22 cellular contexts compared by ENCODE assay signal in genomic region chr20:11791316-11792228, GRCh38.
DNase-seq lines count a peak whose midpoint lies in the region; ATAC-seq, FAIRE-seq and TF ChIP-seq lines count a peak whose summit lies in the region.
"Had no signal": no experiment of that assay in that cellular context is flagged by ENCODE, and none has a peak within 500 bp of the region (broad histone marks: within the 10 kb centered on the region; RNA-seq: fewer than 3 reads in every experiment).

No MANE protein-coding gene starts in this region.

- peak overlapping the region; percentile 26 for H3K27ac ChIP-seq in parathyroid adenoma
- H3K27ac ChIP-seq: vagina had no signal

- no peak for FAIRE-seq in bronchial epithelial cell (lab: Jason Lieb, UNC)
- FAIRE-seq: H1, keratinocyte, pancreas had no signal

- H3K27ac Mint-ChIP-seq in activated T-helper 1 cell treated with anti-CD3 and anti-CD28 coated beads, Interleukin-12 subunit alpha, Interleukin-12 subunit beta, Interleukin-2, Interleukin-4 antibody, amounts not matched to agents 30 ng/mL and 10 ng/mL and 1 ng/mL, durations not matched to agents 14 hours and 24 hours and 36 hours: no peak overlapping the region
- H3K27ac Mint-ChIP-seq in naive thymus-derived CD8-positive, alpha-beta T cell: no peak overlapping the region
- H3K27ac Mint-ChIP-seq: activated naive CD4-positive, alpha-beta T cell treated with anti-CD3 and anti-CD28 coated beads, Interleukin-2, amount 50 U/mL, for 72 hours; CD4-positive, CD25-positive, alpha-beta regulatory T cell; naive thymus-derived CD4-positive, alpha-beta T cell had no signal

- H3K9ac ChIP-seq in parathyroid adenoma: no peak overlapping the region

- peak; percentile 31; the same call in 1 of the 2 replicates for TF ChIP-seq RAD21 in Ishikawa (IDR thresholded peaks at IDR 0.05; ENCODE audit: low read depth)

- DNase-seq in EH (ENCODE audit: low read depth) (peak; percentile 74), bronchial epithelial cell (ENCODE audit: low read depth) (peak; percentile 9), DMS153 (lab: John Stamatoyannopoulos, UW) (no peak)
- DNase-seq in activated T-helper 1 cell treated with anti-CD3 and anti-CD28 coated beads, Interleukin-12 subunit alpha, Interleukin-12 subunit beta, Interleukin-2, Interleukin-4 antibody, amounts not matched to agents 30 ng/mL and 10 ng/mL and 1 ng/mL, durations not matched to agents 14 hours and 24 hours and 36 hours (ENCODE audit: low spot score): no peak
- no peak for DNase-seq in naive thymus-derived CD8-positive, alpha-beta T cell
- DNase-seq: CD4-positive, CD25-positive, alpha-beta regulatory T cell; DMS79; naive thymus-derived CD4-positive, alpha-beta T cell; NCI-H1436; NCI-H2171; NCI-H774; pancreas; stimulated activated CD4-positive, alpha-beta T cell treated with anti-CD3 and anti-CD28 coated beads, Interleukin-2, amount 100 ng/mL, for 48 hours; T-helper 9 cell had no signal

- H2AFZ ChIP-seq in parathyroid adenoma: peak overlapping the region; percentile 18

- no peaks in the 10 kb centered on the region for H3K36me3 Mint-ChIP-seq in activated T-helper 1 cell treated with anti-CD3 and anti-CD28 coated beads, Interleukin-12 subunit alpha, Interleukin-12 subunit beta, Interleukin-2, Interleukin-4 antibody, amounts not matched to agents 30 ng/mL and 10 ng/mL and 1 ng/mL, durations not matched to agents 14 hours and 24 hours and 36 hours (ENCODE audit: low read depth)
- H3K36me3 Mint-ChIP-seq in naive thymus-derived CD8-positive, alpha-beta T cell: no peaks in the 10 kb centered on the region
- H3K36me3 Mint-ChIP-seq: CD4-positive, CD25-positive, alpha-beta regulatory T cell had no signal

- H3K4me3 ChIP-seq in bronchial epithelial cell (ENCODE audit: low read depth, low read length) (no peak overlapping the region), parathyroid adenoma (ENCODE audit: low read depth, low read length) (no peak overlapping the region)
- H3K4me3 ChIP-seq: lung, pancreas, vagina had no signal

- no peaks in the 10 kb centered on the region for H3K9me3 Mint-ChIP-seq in activated T-helper 1 cell treated with anti-CD3 and anti-CD28 coated beads, Interleukin-12 subunit alpha, Interleukin-12 subunit beta, Interleukin-2, Interleukin-4 antibody, amounts not matched to agents 30 ng/mL and 10 ng/mL and 1 ng/mL, durations not matched to agents 14 hours and 24 hours and 36 hours
- H3K9me3 Mint-ChIP-seq in naive thymus-derived CD8-positive, alpha-beta T cell: peaks cover 0 to 4% (median 0%) of the 10 kb centered on the region in 9 donors

- H3K9me3 ChIP-seq in parathyroid adenoma (ENCODE audit: control insufficient read depth, low read length): no peaks in the 10 kb centered on the region
- H3K9me3 ChIP-seq: pancreas, vagina had no signal

- no peak for TF ChIP-seq CTCF in bronchial epithelial cell (IDR thresholded peaks at IDR 0.05; ENCODE audit: insufficient read depth, low read length, severe bottlenecking)
- TF ChIP-seq CTCF in parathyroid adenoma (IDR thresholded peaks at IDR 0.05): no peak

- no peaks in the 10 kb centered on the region for H3K4me1 Mint-ChIP-seq in activated T-helper 1 cell treated with anti-CD3 and anti-CD28 coated beads, Interleukin-12 subunit alpha, Interleukin-12 subunit beta, Interleukin-2, Interleukin-4 antibody, amounts not matched to agents 30 ng/mL and 10 ng/mL and 1 ng/mL, durations not matched to agents 14 hours and 24 hours and 36 hours (ENCODE audit: low read depth)
- peaks cover 0 to 1% (median 0%) of the 10 kb centered on the region in 4 donors for H3K4me1 Mint-ChIP-seq in naive thymus-derived CD8-positive, alpha-beta T cell
- H3K4me1 Mint-ChIP-seq: naive thymus-derived CD4-positive, alpha-beta T cell had no signal

- ATAC-seq in GM21723 (IDR thresholded peaks at IDR 0.05; ENCODE audit: unreplicated experiment): no peak
- no peak for ATAC-seq in naive thymus-derived CD8-positive, alpha-beta T cell
- ATAC-seq: activated naive CD4-positive, alpha-beta T cell treated with anti-CD3 and anti-CD28 coated beads, Interleukin-2, amount 50 U/mL, for 72 hours; naive thymus-derived CD4-positive, alpha-beta T cell had no signal

- H3K27me3 ChIP-seq in bronchial epithelial cell (ENCODE audit: control insufficient read depth, insufficient read depth, low read length) (no peaks in the 10 kb centered on the region), parathyroid adenoma (ENCODE audit: control insufficient read depth, insufficient read depth, low read length) (no peaks in the 10 kb centered on the region)
- H3K27me3 ChIP-seq: pancreas, vagina had no signal

- H3K4me3 Mint-ChIP-seq in activated T-helper 1 cell treated with anti-CD3 and anti-CD28 coated beads, Interleukin-12 subunit alpha, Interleukin-12 subunit beta, Interleukin-2, Interleukin-4 antibody, amounts not matched to agents 30 ng/mL and 10 ng/mL and 1 ng/mL, durations not matched to agents 14 hours and 24 hours and 36 hours: no peak overlapping the region
- no peak overlapping the region for H3K4me3 Mint-ChIP-seq in naive thymus-derived CD8-positive, alpha-beta T cell
- H3K4me3 Mint-ChIP-seq: CD4-positive, CD25-positive, alpha-beta regulatory T cell; naive thymus-derived CD4-positive, alpha-beta T cell had no signal

- H3K79me2 ChIP-seq in parathyroid adenoma: no peaks in the 10 kb centered on the region

- H3K27me3 Mint-ChIP-seq in activated T-helper 1 cell treated with anti-CD3 and anti-CD28 coated beads, Interleukin-12 subunit alpha, Interleukin-12 subunit beta, Interleukin-2, Interleukin-4 antibody, amounts not matched to agents 30 ng/mL and 10 ng/mL and 1 ng/mL, durations not matched to agents 14 hours and 24 hours and 36 hours (ENCODE audit: insufficient read depth): no peaks in the 10 kb centered on the region
- no peaks in the 10 kb centered on the region for H3K27me3 Mint-ChIP-seq in naive thymus-derived CD8-positive, alpha-beta T cell
- H3K27me3 Mint-ChIP-seq: CD4-positive, CD25-positive, alpha-beta regulatory T cell had no signal

- POLR2A ChIA-PET in naive thymus-derived CD8-positive, alpha-beta T cell (lab: Charles Lee): no interaction called here

- no peak overlapping the region for H3K4me2 ChIP-seq in parathyroid adenoma (ENCODE audit: low read length)

- peak; percentile 97 for TF ChIP-seq EP300 in Ishikawa (IDR thresholded peaks at IDR 0.05; ENCODE audit: borderline replicate concordance)

- H3K36me3 ChIP-seq in bronchial epithelial cell (ENCODE audit: control insufficient read depth, insufficient read depth, low read length) (no peaks in the 10 kb centered on the region), parathyroid adenoma (ENCODE audit: control insufficient read depth, insufficient read depth, low read length) (no peaks in the 10 kb centered on the region)
- H3K36me3 ChIP-seq: pancreas, vagina had no signal

- H3K4me1 ChIP-seq in parathyroid adenoma: peaks cover 15% of the 10 kb centered on the region
- H3K4me1 ChIP-seq: pancreas, vagina had no signal

- intact Hi-C loops in activated T-helper 1 cell treated with anti-CD3 and anti-CD28 coated beads, Interleukin-12 subunit alpha, Interleukin-12 subunit beta, Interleukin-2, Interleukin-4 antibody, amounts not matched to agents 30 ng/mL and 10 ng/mL and 1 ng/mL, durations not matched to agents 14 hours and 24 hours and 36 hours (cut with micrococcal nuclease): no loop called here

TF ChIP-seq in Ishikawa, 13 proteins besides CTCF, POLR2A, EP300 and RAD21 (continues in another document):
- TF ChIP-seq FOXM1 (IDR thresholded peaks at IDR 0.05; ENCODE audit: borderline replicate concordance, low read depth) (peak; percentile 92), NFIC (IDR thresholded peaks at IDR 0.05) (peak; percentile 83), YY1 (IDR thresholded peaks at IDR 0.05; ENCODE audit: low read depth) (no peak), TAF1 (IDR thresholded peaks at IDR 0.05; ENCODE audit: low read depth) (no peak), USF1 (IDR thresholded peaks at IDR 0.05) (no peak), MAX (IDR thresholded peaks at IDR 0.05) (peak; percentile 66), ZBTB7A (IDR thresholded peaks at IDR 0.05; ENCODE audit: low read depth) (no peak), TEAD4 (IDR thresholded peaks at IDR 0.05) (peak; percentile 93), EGR1 (IDR thresholded peaks at IDR 0.05) (no peak), CEBPB (IDR thresholded peaks at IDR 0.05) (peak; percentile 94), CREB1 (IDR thresholded peaks at IDR 0.05; ENCODE audit: low read depth) (peak; percentile 38; the same call in 1 of the 2 replicates)
- TF ChIP-seq, protein P1, sequence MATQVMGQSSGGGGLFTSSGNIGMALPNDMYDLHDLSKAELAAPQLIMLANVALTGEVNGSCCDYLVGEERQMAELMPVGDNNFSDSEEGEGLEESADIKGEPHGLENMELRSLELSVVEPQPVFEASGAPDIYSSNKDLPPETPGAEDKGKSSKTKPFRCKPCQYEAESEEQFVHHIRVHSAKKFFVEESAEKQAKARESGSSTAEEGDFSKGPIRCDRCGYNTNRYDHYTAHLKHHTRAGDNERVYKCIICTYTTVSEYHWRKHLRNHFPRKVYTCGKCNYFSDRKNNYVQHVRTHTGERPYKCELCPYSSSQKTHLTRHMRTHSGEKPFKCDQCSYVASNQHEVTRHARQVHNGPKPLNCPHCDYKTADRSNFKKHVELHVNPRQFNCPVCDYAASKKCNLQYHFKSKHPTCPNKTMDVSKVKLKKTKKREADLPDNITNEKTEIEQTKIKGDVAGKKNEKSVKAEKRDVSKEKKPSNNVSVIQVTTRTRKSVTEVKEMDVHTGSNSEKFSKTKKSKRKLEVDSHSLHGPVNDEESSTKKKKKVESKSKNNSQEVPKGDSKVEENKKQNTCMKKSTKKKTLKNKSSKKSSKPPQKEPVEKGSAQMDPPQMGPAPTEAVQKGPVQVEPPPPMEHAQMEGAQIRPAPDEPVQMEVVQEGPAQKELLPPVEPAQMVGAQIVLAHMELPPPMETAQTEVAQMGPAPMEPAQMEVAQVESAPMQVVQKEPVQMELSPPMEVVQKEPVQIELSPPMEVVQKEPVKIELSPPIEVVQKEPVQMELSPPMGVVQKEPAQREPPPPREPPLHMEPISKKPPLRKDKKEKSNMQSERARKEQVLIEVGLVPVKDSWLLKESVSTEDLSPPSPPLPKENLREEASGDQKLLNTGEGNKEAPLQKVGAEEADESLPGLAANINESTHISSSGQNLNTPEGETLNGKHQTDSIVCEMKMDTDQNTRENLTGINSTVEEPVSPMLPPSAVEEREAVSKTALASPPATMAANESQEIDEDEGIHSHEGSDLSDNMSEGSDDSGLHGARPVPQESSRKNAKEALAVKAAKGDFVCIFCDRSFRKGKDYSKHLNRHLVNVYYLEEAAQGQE (IDR thresholded peaks at IDR 0.05; ENCODE audit: low read depth): no peak

Comparison
In these comparisons a context has a peak if more than half of its experiments do, and no peak if none do; other contexts are left out.
1. DNase-seq: peak in EH (single experiment) and bronchial epithelial cell (single experiment); none in activated T-helper 1 cell treated with anti-CD3 and anti-CD28 coated beads, Interleukin-12 subunit alpha, Interleukin-12 subunit beta, Interleukin-2, Interleukin-4 antibody, amounts not matched to agents 30 ng/mL and 10 ng/mL and 1 ng/mL, durations not matched to agents 14 hours and 24 hours and 36 hours (single experiment), DMS153 (single experiment) and naive thymus-derived CD8-positive, alpha-beta T cell (0 of 10).